In the genomic region with DNA sequence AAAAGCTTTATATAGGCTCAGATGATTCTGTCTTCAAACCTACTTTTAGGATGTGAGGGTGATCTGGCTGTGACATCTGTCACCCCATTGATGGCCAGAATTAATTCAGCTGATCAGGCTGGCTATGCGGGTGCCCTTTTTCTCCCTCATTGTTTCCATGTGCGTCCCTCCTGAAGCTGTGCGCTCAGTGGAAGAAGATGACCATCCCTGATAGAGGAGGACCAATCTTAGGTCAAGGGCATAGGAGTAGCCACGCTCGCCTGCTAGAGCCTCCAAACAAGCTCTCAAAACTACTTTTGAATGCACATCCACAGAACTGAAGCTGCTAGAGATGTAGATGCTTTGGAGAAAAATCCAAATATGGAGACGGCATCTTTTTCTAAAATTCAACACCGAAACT, we compare ENCODE assay signal across 2 cellular contexts.
TF ChIP-seq lines count a peak whose summit lies in the region.

No MANE protein-coding gene starts in this region.

TF ChIP-seq in K562, 482 proteins besides CTCF, POLR2A, EP300 and RAD21:
- TF ChIP-seq, protein P1, sequence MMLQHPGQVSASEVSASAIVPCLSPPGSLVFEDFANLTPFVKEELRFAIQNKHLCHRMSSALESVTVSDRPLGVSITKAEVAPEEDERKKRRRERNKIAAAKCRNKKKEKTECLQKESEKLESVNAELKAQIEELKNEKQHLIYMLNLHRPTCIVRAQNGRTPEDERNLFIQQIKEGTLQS (IDR thresholded peaks at IDR 0.05): no peak
- TF ChIP-seq, protein P1 (CRISPR knock-in tag; conservative IDR thresholded peaks at IDR 0.05): no peak
- TF ChIP-seq FOXA3 (CRISPR knock-in tag; conservative IDR thresholded peaks at IDR 0.05 in 1 of 2, IDR thresholded peaks at IDR 0.05 in 1 of 2) (no peak), ZNF143 (CRISPR knock-in tag; IDR thresholded peaks at IDR 0.05) (no peak), CHD1 (IDR thresholded peaks at IDR 0.05; ENCODE audit: low read length) (no peak)

TF ChIP-seq in GM23338, 12 proteins besides CTCF, POLR2A, EP300 and RAD21:
- TF ChIP-seq JUNB (IDR thresholded peaks at IDR 0.05; ENCODE audit: unreplicated experiment) (no peak), ZNF114 (CRISPR knock-in tag; IDR thresholded peaks at IDR 0.05) (no peak), EZH2 (IDR thresholded peaks at IDR 0.05; ENCODE audit: low read depth, unreplicated experiment) (no peak), CREB1 (CRISPR knock-in tag; IDR thresholded peaks at IDR 0.05; ENCODE audit: low read depth) (no peak), NANOG (IDR thresholded peaks at IDR 0.05; ENCODE audit: borderline replicate concordance) (no peak), POLR2AphosphoS5 (IDR thresholded peaks at IDR 0.05; ENCODE audit: low read depth) (no peak), EZH2phosphoT487 (IDR thresholded peaks at IDR 0.05; ENCODE audit: unreplicated experiment) (no peak), STAT1 (IDR thresholded peaks at IDR 0.05; ENCODE audit: unreplicated experiment) (no peak)
- TF ChIP-seq, protein P2, sequence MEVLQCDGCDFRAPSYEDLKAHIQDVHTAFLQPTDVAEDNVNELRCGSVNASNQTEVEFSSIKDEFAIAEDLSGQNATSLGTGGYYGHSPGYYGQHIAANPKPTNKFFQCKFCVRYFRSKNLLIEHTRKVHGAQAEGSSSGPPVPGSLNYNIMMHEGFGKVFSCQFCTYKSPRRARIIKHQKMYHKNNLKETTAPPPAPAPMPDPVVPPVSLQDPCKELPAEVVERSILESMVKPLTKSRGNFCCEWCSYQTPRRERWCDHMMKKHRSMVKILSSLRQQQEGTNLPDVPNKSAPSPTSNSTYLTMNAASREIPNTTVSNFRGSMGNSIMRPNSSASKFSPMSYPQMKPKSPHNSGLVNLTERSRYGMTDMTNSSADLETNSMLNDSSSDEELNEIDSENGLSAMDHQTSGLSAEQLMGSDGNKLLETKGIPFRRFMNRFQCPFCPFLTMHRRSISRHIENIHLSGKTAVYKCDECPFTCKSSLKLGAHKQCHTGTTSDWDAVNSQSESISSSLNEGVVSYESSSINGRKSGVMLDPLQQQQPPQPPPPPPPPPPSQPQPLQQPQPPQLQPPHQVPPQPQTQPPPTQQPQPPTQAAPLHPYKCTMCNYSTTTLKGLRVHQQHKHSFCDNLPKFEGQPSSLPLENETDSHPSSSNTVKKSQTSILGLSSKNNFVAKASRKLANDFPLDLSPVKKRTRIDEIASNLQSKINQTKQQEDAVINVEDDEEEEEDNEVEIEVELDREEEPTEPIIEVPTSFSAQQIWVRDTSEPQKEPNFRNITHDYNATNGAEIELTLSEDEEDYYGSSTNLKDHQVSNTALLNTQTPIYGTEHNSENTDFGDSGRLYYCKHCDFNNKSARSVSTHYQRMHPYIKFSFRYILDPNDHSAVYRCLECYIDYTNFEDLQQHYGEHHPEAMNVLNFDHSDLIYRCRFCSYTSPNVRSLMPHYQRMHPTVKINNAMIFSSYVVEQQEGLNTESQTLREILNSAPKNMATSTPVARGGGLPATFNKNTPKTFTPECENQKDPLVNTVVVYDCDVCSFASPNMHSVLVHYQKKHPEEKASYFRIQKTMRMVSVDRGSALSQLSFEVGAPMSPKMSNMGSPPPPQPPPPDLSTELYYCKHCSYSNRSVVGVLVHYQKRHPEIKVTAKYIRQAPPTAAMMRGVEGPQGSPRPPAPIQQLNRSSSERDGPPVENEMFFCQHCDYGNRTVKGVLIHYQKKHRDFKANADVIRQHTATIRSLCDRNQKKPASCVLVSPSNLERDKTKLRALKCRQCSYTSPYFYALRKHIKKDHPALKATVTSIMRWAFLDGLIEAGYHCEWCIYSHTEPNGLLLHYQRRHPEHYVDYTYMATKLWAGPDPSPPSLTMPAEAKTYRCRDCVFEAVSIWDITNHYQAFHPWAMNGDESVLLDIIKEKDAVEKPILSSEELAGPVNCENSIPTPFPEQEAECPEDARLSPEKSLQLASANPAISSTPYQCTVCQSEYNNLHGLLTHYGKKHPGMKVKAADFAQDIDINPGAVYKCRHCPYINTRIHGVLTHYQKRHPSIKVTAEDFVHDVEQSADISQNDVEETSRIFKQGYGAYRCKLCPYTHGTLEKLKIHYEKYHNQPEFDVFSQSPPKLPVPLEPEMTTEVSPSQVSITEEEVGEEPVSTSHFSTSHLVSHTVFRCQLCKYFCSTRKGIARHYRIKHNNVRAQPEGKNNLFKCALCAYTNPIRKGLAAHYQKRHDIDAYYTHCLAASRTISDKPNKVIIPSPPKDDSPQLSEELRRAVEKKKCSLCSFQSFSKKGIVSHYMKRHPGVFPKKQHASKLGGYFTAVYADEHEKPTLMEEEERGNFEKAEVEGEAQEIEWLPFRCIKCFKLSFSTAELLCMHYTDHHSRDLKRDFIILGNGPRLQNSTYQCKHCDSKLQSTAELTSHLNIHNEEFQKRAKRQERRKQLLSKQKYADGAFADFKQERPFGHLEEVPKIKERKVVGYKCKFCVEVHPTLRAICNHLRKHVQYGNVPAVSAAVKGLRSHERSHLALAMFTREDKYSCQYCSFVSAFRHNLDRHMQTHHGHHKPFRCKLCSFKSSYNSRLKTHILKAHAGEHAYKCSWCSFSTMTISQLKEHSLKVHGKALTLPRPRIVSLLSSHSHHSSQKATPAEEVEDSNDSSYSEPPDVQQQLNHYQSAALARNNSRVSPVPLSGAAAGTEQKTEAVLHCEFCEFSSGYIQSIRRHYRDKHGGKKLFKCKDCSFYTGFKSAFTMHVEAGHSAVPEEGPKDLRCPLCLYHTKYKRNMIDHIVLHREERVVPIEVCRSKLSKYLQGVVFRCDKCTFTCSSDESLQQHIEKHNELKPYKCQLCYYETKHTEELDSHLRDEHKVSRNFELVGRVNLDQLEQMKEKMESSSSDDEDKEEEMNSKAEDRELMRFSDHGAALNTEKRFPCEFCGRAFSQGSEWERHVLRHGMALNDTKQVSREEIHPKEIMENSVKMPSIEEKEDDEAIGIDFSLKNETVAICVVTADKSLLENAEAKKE (CRISPR knock-in tag; IDR thresholded peaks at IDR 0.05): no peak
- TF ChIP-seq, protein P3, sequence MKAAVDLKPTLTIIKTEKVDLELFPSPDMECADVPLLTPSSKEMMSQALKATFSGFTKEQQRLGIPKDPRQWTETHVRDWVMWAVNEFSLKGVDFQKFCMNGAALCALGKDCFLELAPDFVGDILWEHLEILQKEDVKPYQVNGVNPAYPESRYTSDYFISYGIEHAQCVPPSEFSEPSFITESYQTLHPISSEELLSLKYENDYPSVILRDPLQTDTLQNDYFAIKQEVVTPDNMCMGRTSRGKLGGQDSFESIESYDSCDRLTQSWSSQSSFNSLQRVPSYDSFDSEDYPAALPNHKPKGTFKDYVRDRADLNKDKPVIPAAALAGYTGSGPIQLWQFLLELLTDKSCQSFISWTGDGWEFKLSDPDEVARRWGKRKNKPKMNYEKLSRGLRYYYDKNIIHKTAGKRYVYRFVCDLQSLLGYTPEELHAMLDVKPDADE (IDR thresholded peaks at IDR 0.05): no peak
